ENCODE assay signal across 10 cellular contexts in the genomic region with DNA sequence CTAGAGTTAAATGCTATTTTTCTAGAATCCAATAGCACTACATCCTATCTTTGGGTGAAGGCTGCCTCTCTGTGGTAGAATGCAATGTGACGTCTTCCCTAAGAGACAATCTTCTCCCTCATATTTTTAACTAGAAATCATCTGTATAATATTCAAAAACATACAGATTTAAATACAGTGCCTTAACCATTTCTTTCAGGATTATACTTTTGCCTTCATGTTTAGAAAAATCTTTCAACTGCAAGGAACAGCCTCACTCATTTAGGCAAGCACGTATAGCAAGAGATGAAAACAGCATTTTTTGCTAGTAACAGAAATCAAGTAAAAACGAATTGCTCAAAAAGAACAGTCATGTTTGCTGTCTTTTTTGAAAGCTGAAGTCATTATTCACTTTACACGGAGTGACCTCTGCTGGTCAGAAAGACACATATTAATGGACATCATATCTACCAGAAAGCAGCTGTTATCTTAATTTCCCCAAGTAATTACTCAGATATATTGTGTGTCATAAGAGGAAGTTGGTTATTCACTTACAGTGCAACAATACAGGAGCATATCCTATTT.
DNase-seq lines count a peak whose midpoint lies in the region; ATAC-seq and TF ChIP-seq lines count a peak whose summit lies in the region.
"Had no signal": no experiment of that assay in that cellular context is flagged by ENCODE, and none has a peak within 500 bp of the region (broad histone marks: within the 10 kb centered on the region; RNA-seq: fewer than 3 reads in every experiment).

No MANE protein-coding gene starts in this region.

- H3K9me3 Mint-ChIP-seq in activated naive CD4-positive, alpha-beta T cell treated with anti-CD3 and anti-CD28 coated beads, Interleukin-2, amount 10 ng/mL, durations not matched to agents 7 days and 5 days = peaks cover 2% of the 10 kb centered on the region
- H3K9me3 Mint-ChIP-seq in activated CD8-positive, alpha-beta T cell treated with anti-CD3 and anti-CD28 coated beads, Interleukin-2, amount 10 ng/mL, durations not matched to agents 7 days and 5 days (ENCODE audit: insufficient read depth) = no peaks in the 10 kb centered on the region
- H3K9me3 Mint-ChIP-seq: activated naive CD8-positive, alpha-beta T cell treated with anti-CD3 and anti-CD28 coated beads, Interleukin-2, amount 10 ng/mL, durations not matched to agents 7 days and 5 days had no signal

- no peaks in the 10 kb centered on the region for H3F3A ChIP-seq in neural cell (ENCODE audit: insufficient read depth, low read length, poor library complexity, severe bottlenecking)

- H3K27me3 ChIP-seq in DND-41 (ENCODE audit: insufficient read depth, low read length, poor library complexity) (no peaks in the 10 kb centered on the region), neural cell (ENCODE audit: insufficient read depth, low read depth, low read length) (no peaks in the 10 kb centered on the region)

- TF ChIP-seq EP300 in neural cell (conservative IDR thresholded peaks at IDR 0.05; ENCODE audit: poor library complexity, severe bottlenecking) = no peak

- DNase-seq in DND-41 (no peak), NCI-H146 (lab: John Stamatoyannopoulos, UW) (peak; percentile 3), brain pericyte (ENCODE audit: low read depth, low spot score) (peak; percentile 12)
- no peak for DNase-seq in activated naive CD4-positive, alpha-beta T cell treated with anti-CD3 and anti-CD28 coated beads, Interleukin-2, amount 10 ng/mL, durations not matched to agents 7 days and 5 days
- DNase-seq in activated CD8-positive, alpha-beta T cell treated with anti-CD3 and anti-CD28 coated beads, Interleukin-2, amount 10 ng/mL, durations not matched to agents 7 days and 5 days = no peak
- DNase-seq in activated CD4-positive, alpha-beta T cell treated with anti-CD3 and anti-CD28 coated beads for 1 hour = no peak
- DNase-seq: activated naive CD8-positive, alpha-beta T cell treated with anti-CD3 and anti-CD28 coated beads, Interleukin-2, amount 10 ng/mL, durations not matched to agents 7 days and 5 days; NCI-H1048 had no signal

- H4K20me1 ChIP-seq in DND-41 (ENCODE audit: insufficient read depth, low read length) (no peaks in the 10 kb centered on the region), neural cell (ENCODE audit: insufficient read depth) (no peaks in the 10 kb centered on the region)

- H3K9me2 ChIP-seq in neural cell (ENCODE audit: insufficient read depth, low read length) = no peaks in the 10 kb centered on the region

- H3K27me3 Mint-ChIP-seq in activated naive CD4-positive, alpha-beta T cell treated with anti-CD3 and anti-CD28 coated beads, Interleukin-2, amount 10 ng/mL, durations not matched to agents 7 days and 5 days = no peaks in the 10 kb centered on the region
- no peaks in the 10 kb centered on the region for H3K27me3 Mint-ChIP-seq in activated CD8-positive, alpha-beta T cell treated with anti-CD3 and anti-CD28 coated beads, Interleukin-2, amount 10 ng/mL, durations not matched to agents 7 days and 5 days (ENCODE audit: low read depth)
- H3K27me3 Mint-ChIP-seq: activated naive CD8-positive, alpha-beta T cell treated with anti-CD3 and anti-CD28 coated beads, Interleukin-2, amount 10 ng/mL, durations not matched to agents 7 days and 5 days had no signal

- TF ChIP-seq CTCF in DND-41 (IDR thresholded peaks at IDR 0.05; ENCODE audit: borderline replicate concordance, extremely low read depth, low read length, poor library complexity, severe bottlenecking) = peak; percentile 58
- TF ChIP-seq CTCF in neural cell (IDR thresholded peaks at IDR 0.05; ENCODE audit: poor library complexity, severe bottlenecking) = peak; percentile 90

- H2AFZ ChIP-seq in DND-41 (ENCODE audit: low read depth, low read length) = no peak overlapping the region
- no peak overlapping the region for H2AFZ ChIP-seq in neural cell (ENCODE audit: low read depth, low read length)

- no peak overlapping the region for H3K27ac Mint-ChIP-seq in activated naive CD4-positive, alpha-beta T cell treated with anti-CD3 and anti-CD28 coated beads, Interleukin-2, amount 10 ng/mL, durations not matched to agents 7 days and 5 days
- H3K27ac Mint-ChIP-seq in activated CD8-positive, alpha-beta T cell treated with anti-CD3 and anti-CD28 coated beads, Interleukin-2, amount 10 ng/mL, durations not matched to agents 7 days and 5 days = no peak overlapping the region
- H3K27ac Mint-ChIP-seq: activated naive CD8-positive, alpha-beta T cell treated with anti-CD3 and anti-CD28 coated beads, Interleukin-2, amount 10 ng/mL, durations not matched to agents 7 days and 5 days had no signal

- H3K36me3 ChIP-seq in DND-41 (ENCODE audit: insufficient read depth, low read length) = no peaks in the 10 kb centered on the region
- no peaks in the 10 kb centered on the region for H3K36me3 ChIP-seq in neural cell (ENCODE audit: insufficient read depth, low read length)

- H3K4me2 ChIP-seq in DND-41 (ENCODE audit: insufficient read depth, low read length) (no peak overlapping the region), neural cell (ENCODE audit: low read length) (no peak overlapping the region)

- H3K4me1 Mint-ChIP-seq in activated naive CD4-positive, alpha-beta T cell treated with anti-CD3 and anti-CD28 coated beads, Interleukin-2, amount 10 ng/mL, durations not matched to agents 7 days and 5 days = no peaks in the 10 kb centered on the region
- H3K4me1 Mint-ChIP-seq in activated CD8-positive, alpha-beta T cell treated with anti-CD3 and anti-CD28 coated beads, Interleukin-2, amount 10 ng/mL, durations not matched to agents 7 days and 5 days (ENCODE audit: low read depth) = no peaks in the 10 kb centered on the region
- H3K4me1 Mint-ChIP-seq: activated naive CD8-positive, alpha-beta T cell treated with anti-CD3 and anti-CD28 coated beads, Interleukin-2, amount 10 ng/mL, durations not matched to agents 7 days and 5 days had no signal

- H3K9ac ChIP-seq in DND-41 (ENCODE audit: low read depth, low read length) = no peak overlapping the region
- no peak overlapping the region for H3K9ac ChIP-seq in neural cell (ENCODE audit: low read length)

- no peaks in the 10 kb centered on the region for H3K36me3 Mint-ChIP-seq in activated naive CD4-positive, alpha-beta T cell treated with anti-CD3 and anti-CD28 coated beads, Interleukin-2, amount 10 ng/mL, durations not matched to agents 7 days and 5 days
- no peaks in the 10 kb centered on the region for H3K36me3 Mint-ChIP-seq in activated CD8-positive, alpha-beta T cell treated with anti-CD3 and anti-CD28 coated beads, Interleukin-2, amount 10 ng/mL, durations not matched to agents 7 days and 5 days (ENCODE audit: low read depth)
- H3K36me3 Mint-ChIP-seq: activated naive CD8-positive, alpha-beta T cell treated with anti-CD3 and anti-CD28 coated beads, Interleukin-2, amount 10 ng/mL, durations not matched to agents 7 days and 5 days had no signal

- H3K4me3 Mint-ChIP-seq in activated naive CD4-positive, alpha-beta T cell treated with anti-CD3 and anti-CD28 coated beads, Interleukin-2, amount 10 ng/mL, durations not matched to agents 7 days and 5 days = no peak overlapping the region
- no peak overlapping the region for H3K4me3 Mint-ChIP-seq in activated CD8-positive, alpha-beta T cell treated with anti-CD3 and anti-CD28 coated beads, Interleukin-2, amount 10 ng/mL, durations not matched to agents 7 days and 5 days
- H3K4me3 Mint-ChIP-seq: activated naive CD8-positive, alpha-beta T cell treated with anti-CD3 and anti-CD28 coated beads, Interleukin-2, amount 10 ng/mL, durations not matched to agents 7 days and 5 days had no signal

- ATAC-seq in DND-41 (ENCODE audit: insufficient read depth, low read depth) (no peak; the same call in 2 of the 3 replicates), GM21381 (IDR thresholded peaks at IDR 0.05; ENCODE audit: unreplicated experiment) (no peak)
- ATAC-seq in activated CD8-positive, alpha-beta T cell treated with anti-CD3 and anti-CD28 coated beads, Interleukin-2, amount 10 ng/mL, durations not matched to agents 7 days and 5 days = no peak

- POLR2A ChIA-PET in activated CD8-positive, alpha-beta T cell treated with anti-CD3 and anti-CD28 coated beads, Interleukin-2, amount 10 ng/mL, durations not matched to agents 7 days and 5 days (lab: Charles Lee) = no interaction called here

- H3K4me3 ChIP-seq in DND-41 (ENCODE audit: low read depth in 1 of 2, low read length in 2 of 2) (no peak overlapping the region), neural cell (ENCODE audit: low read length) (no peak overlapping the region)

- H3K9me3 ChIP-seq in DND-41 (ENCODE audit: insufficient read depth, low read length, severe bottlenecking) = peaks cover 4% of the 10 kb centered on the region
- no peaks in the 10 kb centered on the region for H3K9me3 ChIP-seq in neural cell (ENCODE audit: low read length)

- H3K79me2 ChIP-seq in DND-41 (ENCODE audit: insufficient read depth, low read length) (no peaks in the 10 kb centered on the region), neural cell (replicated peaks; ENCODE audit: insufficient read depth, low read length) (no peaks in the 10 kb centered on the region)

- H3K27ac ChIP-seq in DND-41 (ENCODE audit: low read length) (no peak overlapping the region), neural cell (ENCODE audit: low read length) (no peak overlapping the region)

- peak; percentile 96 for TF ChIP-seq RAD21 in neural cell (conservative IDR thresholded peaks at IDR 0.05)

- CTCF ChIA-PET in activated naive CD4-positive, alpha-beta T cell treated with anti-CD3 and anti-CD28 coated beads, Interleukin-2, amount 10 ng/mL, durations not matched to agents 7 days and 5 days (lab: Charles Lee) = no interaction called here
- CTCF ChIA-PET in activated CD8-positive, alpha-beta T cell treated with anti-CD3 and anti-CD28 coated beads, Interleukin-2, amount 10 ng/mL, durations not matched to agents 7 days and 5 days (lab: Charles Lee) = no interaction called here

- H3K4me1 ChIP-seq in DND-41 (ENCODE audit: insufficient read depth, low read length) = peaks cover 11% of the 10 kb centered on the region; the same call in 1 of the 2 replicates

TF ChIP-seq in neural cell, 6 proteins besides CTCF, POLR2A, EP300 and RAD21 (continues in another document):
- TF ChIP-seq SMC3 (conservative IDR thresholded peaks at IDR 0.05; ENCODE audit: poor library complexity) = peak; percentile 93

Comparison
In these comparisons a context has a peak if more than half of its experiments do, and no peak if none do; other contexts are left out.
1. DNase-seq: peak in NCI-H146 (single experiment) and brain pericyte (single experiment); none in DND-41 (single experiment), activated naive CD4-positive, alpha-beta T cell treated with anti-CD3 and anti-CD28 coated beads, Interleukin-2, amount 10 ng/mL, durations not matched to agents 7 days and 5 days (single experiment), activated CD8-positive, alpha-beta T cell treated with anti-CD3 and anti-CD28 coated beads, Interleukin-2, amount 10 ng/mL, durations not matched to agents 7 days and 5 days (single experiment) and activated CD4-positive, alpha-beta T cell treated with anti-CD3 and anti-CD28 coated beads for 1 hour (single experiment).